10 cellular contexts compared by ENCODE assay signal in the genomic region with DNA sequence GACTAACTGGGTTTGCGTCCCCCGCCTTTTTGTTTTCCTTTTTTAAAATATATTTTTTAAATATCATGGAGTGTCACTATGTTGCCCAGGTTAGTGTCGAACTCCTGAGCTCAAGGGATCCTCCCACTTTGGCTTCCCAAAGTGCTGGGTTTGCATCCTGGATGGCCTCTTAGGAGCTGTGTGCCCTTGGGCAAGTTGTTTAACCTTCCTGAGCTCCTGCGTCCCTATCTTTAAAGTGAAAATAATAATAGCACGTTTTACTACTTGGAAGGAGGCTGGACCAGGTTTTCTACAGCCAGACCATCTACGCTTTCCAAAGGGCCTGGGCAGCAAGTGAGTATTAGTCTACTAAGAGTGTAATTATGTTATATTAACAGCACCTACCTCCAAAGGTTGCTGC. TPM values are rescaled to one million over a fixed set of nuclear protein-coding genes. Genes with fewer than 3 reads are reported as not detected.
DNase-seq lines count a peak whose midpoint lies in the region; ATAC-seq and TF ChIP-seq lines count a peak whose summit lies in the region.
"Had no signal": no experiment of that assay in that cellular context is flagged by ENCODE, and none has a peak within 500 bp of the region (broad histone marks: within the 10 kb centered on the region; RNA-seq: fewer than 3 reads in every experiment).

No MANE protein-coding gene starts in this region.

- no peak overlapping the region; the same call in 1 of the 2 replicates for H3K4me3 ChIP-seq in HEK293 (ENCODE audit: low read depth, low read length)
- H3K4me3 ChIP-seq in right cardiac atrium (ENCODE audit: low read length): peak overlapping the region; percentile 54
- peak overlapping the region; percentile 70 for H3K4me3 ChIP-seq in skeletal muscle satellite cell (ENCODE audit: low read length)

- H3K9me3 Mint-ChIP-seq in endothelial cell (ENCODE audit: unreplicated experiment): no peaks in the 10 kb centered on the region

- peak overlapping the region; percentile 72 for H3K9ac ChIP-seq in skeletal muscle satellite cell (ENCODE audit: low read depth, low read length)

- intact Hi-C loops in right cardiac atrium (cut with DNase I): loop anchor here in 1 of 4 donors (10.0 kb wide), 1 partner anchor 71 kb away; no protein-coding TSS in a partner anchor

- H3K36me3 ChIP-seq in HEK293 (ENCODE audit: control insufficient read depth in 2 of 2, insufficient read depth in 1 of 2, low read length in 2 of 2) (no peaks in the 10 kb centered on the region), skeletal muscle satellite cell (ENCODE audit: insufficient read depth, low read length) (no peaks in the 10 kb centered on the region)

- H3K4me2 ChIP-seq in skeletal muscle satellite cell (ENCODE audit: low read length): peak overlapping the region; percentile 89

- CTCF ChIA-PET in HEK293 (lab: Yijun Ruan, JAX): interaction anchor here (1.2 to 1.4 kb wide), 2 partner anchors 20 to 21 kb away, joined by 3 to 7 read pairs; no protein-coding TSS in a partner anchor

- TF ChIP-seq CTCF in HEK293 (tag by site-specific recombination; IDR thresholded peaks at IDR 0.05) (no peak), endothelial cell (IDR thresholded peaks at IDR 0.05; ENCODE audit: unreplicated experiment) (no peak)

- 70% methylated on average over 6 of the region's 6 CpGs for WGBS in right cardiac atrium

- H3K4me1 ChIP-seq in HEK293 (ENCODE audit: control insufficient read depth, insufficient read depth, low read length): peaks cover 12% of the 10 kb centered on the region; the same call in 1 of the 2 replicates
- H3K4me1 ChIP-seq in right cardiac atrium (ENCODE audit: control insufficient read depth, insufficient read depth, low read length): no peaks in the 10 kb centered on the region
- H3K4me1 ChIP-seq in skeletal muscle satellite cell (ENCODE audit: control insufficient read depth, insufficient read depth, low read length): peaks cover 19% of the 10 kb centered on the region

- H3K4me3 Mint-ChIP-seq in T-helper 17 cell: peak overlapping the region; percentile 85
- H3K4me3 Mint-ChIP-seq in endothelial cell (ENCODE audit: unreplicated experiment): no peak overlapping the region

- H3K27me3 ChIP-seq in right cardiac atrium (ENCODE audit: control insufficient read depth, insufficient read depth) (no peaks in the 10 kb centered on the region), skeletal muscle satellite cell (ENCODE audit: control insufficient read depth, insufficient read depth, low read length) (no peaks in the 10 kb centered on the region)

- H3K27me3 Mint-ChIP-seq in T-helper 17 cell (peaks cover 30% of the 10 kb centered on the region), endothelial cell (ENCODE audit: unreplicated experiment) (peaks cover 1% of the 10 kb centered on the region)

- no peak overlapping the region for H3K27ac Mint-ChIP-seq in T-helper 17 cell
- H3K27ac Mint-ChIP-seq in endothelial cell (ENCODE audit: unreplicated experiment): no peak overlapping the region

- DNase-seq in T-helper 17 cell: no peak
- no peak for DNase-seq in right cardiac atrium
- no peak for DNase-seq in inferior parietal cortex (ENCODE audit: extremely low spot score)
- DNase-seq in endothelial cell (ENCODE audit: low spot score): no peak
- no peak for DNase-seq in LoVo (ENCODE audit: low spot score)

- H3K36me3 Mint-ChIP-seq in T-helper 17 cell (ENCODE audit: low read depth) (peaks cover 10% of the 10 kb centered on the region), endothelial cell (ENCODE audit: low read depth, unreplicated experiment) (no peaks in the 10 kb centered on the region)

- POLR2A ChIA-PET in HEK293 (lab: Yijun Ruan, JAX): interaction anchor here (1.7 kb wide), 1 partner anchor 170 kb away, joined by 7 read pairs; a partner anchor contains a TSS

- H3K4me1 Mint-ChIP-seq in T-helper 17 cell (peaks cover 10% of the 10 kb centered on the region), endothelial cell (ENCODE audit: unreplicated experiment) (peaks cover 51% of the 10 kb centered on the region)

- H3K9me3 ChIP-seq in HEK293 (ENCODE audit: control insufficient read depth, insufficient read depth, low read depth, low read length) (no peaks in the 10 kb centered on the region), T-helper 17 cell (ENCODE audit: control insufficient read depth, low read length, poor library complexity, severe bottlenecking) (no peaks in the 10 kb centered on the region), right cardiac atrium (ENCODE audit: control insufficient read depth, low read length) (no peaks in the 10 kb centered on the region), skeletal muscle satellite cell (replicated peaks; ENCODE audit: low read length) (no peaks in the 10 kb centered on the region)

- H3K27ac ChIP-seq in HEK293 (ENCODE audit: extremely low read depth, low read depth, low read length) (peak overlapping the region; percentile 60; the same call in 1 of the 2 replicates), right cardiac atrium (ENCODE audit: low read length) (peak overlapping the region; percentile 38)

- no peak for ATAC-seq in T-helper 17 cell
- ATAC-seq in right cardiac atrium: no peak
- ATAC-seq in HG03342 (IDR thresholded peaks at IDR 0.05; ENCODE audit: unreplicated experiment): no peak

TF ChIP-seq in HEK293, 187 proteins besides CTCF, POLR2A, EP300 and RAD21 (continues in another document):
- TF ChIP-seq ZNF114 (tag by site-specific recombination; IDR thresholded peaks at IDR 0.05) (no peak), ZNF501 (tag by site-specific recombination; IDR thresholded peaks at IDR 0.05) (no peak), ZNF221 (tag by site-specific recombination; IDR thresholded peaks at IDR 0.05; ENCODE audit: borderline replicate concordance) (no peak), ZNF560 (tag by site-specific recombination; IDR thresholded peaks at IDR 0.05; ENCODE audit: borderline replicate concordance) (no peak), ZNF175 (tag by site-specific recombination; IDR thresholded peaks at IDR 0.05) (no peak), YY2 (tag by site-specific recombination; IDR thresholded peaks at IDR 0.05) (no peak), ZNF837 (tag by site-specific recombination; IDR thresholded peaks at IDR 0.05) (no peak), ZNF747 (tag by site-specific recombination; IDR thresholded peaks at IDR 0.05) (no peak), ZNF211 (tag by site-specific recombination; IDR thresholded peaks at IDR 0.05; ENCODE audit: low read depth) (no peak), ZBTB48 (tag by site-specific recombination; IDR thresholded peaks at IDR 0.05) (no peak), ZNF37A (tag by site-specific recombination; IDR thresholded peaks at IDR 0.05) (no peak), ZNF174 (tag by site-specific recombination; IDR thresholded peaks at IDR 0.05) (no peak), ZNF626 (tag by site-specific recombination; IDR thresholded peaks at IDR 0.05) (no peak)
- TF ChIP-seq, protein P1, sequence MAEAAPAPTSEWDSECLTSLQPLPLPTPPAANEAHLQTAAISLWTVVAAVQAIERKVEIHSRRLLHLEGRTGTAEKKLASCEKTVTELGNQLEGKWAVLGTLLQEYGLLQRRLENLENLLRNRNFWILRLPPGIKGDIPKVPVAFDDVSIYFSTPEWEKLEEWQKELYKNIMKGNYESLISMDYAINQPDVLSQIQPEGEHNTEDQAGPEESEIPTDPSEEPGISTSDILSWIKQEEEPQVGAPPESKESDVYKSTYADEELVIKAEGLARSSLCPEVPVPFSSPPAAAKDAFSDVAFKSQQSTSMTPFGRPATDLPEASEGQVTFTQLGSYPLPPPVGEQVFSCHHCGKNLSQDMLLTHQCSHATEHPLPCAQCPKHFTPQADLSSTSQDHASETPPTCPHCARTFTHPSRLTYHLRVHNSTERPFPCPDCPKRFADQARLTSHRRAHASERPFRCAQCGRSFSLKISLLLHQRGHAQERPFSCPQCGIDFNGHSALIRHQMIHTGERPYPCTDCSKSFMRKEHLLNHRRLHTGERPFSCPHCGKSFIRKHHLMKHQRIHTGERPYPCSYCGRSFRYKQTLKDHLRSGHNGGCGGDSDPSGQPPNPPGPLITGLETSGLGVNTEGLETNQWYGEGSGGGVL (tag by site-specific recombination; IDR thresholded peaks at IDR 0.05): no peak
- TF ChIP-seq, protein P2, sequence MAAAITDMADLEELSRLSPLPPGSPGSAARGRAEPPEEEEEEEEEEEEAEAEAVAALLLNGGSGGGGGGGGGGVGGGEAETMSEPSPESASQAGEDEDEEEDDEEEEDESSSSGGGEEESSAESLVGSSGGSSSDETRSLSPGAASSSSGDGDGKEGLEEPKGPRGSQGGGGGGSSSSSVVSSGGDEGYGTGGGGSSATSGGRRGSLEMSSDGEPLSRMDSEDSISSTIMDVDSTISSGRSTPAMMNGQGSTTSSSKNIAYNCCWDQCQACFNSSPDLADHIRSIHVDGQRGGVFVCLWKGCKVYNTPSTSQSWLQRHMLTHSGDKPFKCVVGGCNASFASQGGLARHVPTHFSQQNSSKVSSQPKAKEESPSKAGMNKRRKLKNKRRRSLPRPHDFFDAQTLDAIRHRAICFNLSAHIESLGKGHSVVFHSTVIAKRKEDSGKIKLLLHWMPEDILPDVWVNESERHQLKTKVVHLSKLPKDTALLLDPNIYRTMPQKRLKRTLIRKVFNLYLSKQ (tag by site-specific recombination; IDR thresholded peaks at IDR 0.05; ENCODE audit: borderline replicate concordance): no peak
- TF ChIP-seq, protein P3, sequence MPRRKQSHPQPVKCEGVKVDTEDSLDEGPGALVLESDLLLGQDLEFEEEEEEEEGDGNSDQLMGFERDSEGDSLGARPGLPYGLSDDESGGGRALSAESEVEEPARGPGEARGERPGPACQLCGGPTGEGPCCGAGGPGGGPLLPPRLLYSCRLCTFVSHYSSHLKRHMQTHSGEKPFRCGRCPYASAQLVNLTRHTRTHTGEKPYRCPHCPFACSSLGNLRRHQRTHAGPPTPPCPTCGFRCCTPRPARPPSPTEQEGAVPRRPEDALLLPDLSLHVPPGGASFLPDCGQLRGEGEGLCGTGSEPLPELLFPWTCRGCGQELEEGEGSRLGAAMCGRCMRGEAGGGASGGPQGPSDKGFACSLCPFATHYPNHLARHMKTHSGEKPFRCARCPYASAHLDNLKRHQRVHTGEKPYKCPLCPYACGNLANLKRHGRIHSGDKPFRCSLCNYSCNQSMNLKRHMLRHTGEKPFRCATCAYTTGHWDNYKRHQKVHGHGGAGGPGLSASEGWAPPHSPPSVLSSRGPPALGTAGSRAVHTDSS (tag by site-specific recombination; IDR thresholded peaks at IDR 0.05): no peak

RNA-seq across cellular contexts. Expression of a gene that starts 44.2 kb away (rescaled TPM):
- not detected for total RNA-seq in T-helper 17 cell
- total RNA-seq in right cardiac atrium: not detected
- not detected for polyA plus RNA-seq in right cardiac atrium
- not detected in 2 replicates for total RNA-seq in skeletal muscle satellite cell (2012; rRNA removed)
- not detected for total RNA-seq in endothelial cell (ENCODE audit: unreplicated experiment)
- total RNA-seq: omental fat pad, urinary bladder had no signal
- polyA plus RNA-seq: urinary bladder had no signal

RNA-seq across cellular contexts. Expression of a gene that starts 58.7 kb away (rescaled TPM):
- total RNA-seq in T-helper 17 cell: 1 to 10 TPM; 2.2 to 2.7 TPM
- total RNA-seq in right cardiac atrium: under 1 TPM; 0.17 to 0.28 (median 0.20) TPM
- 0.11 TPM for polyA plus RNA-seq in right cardiac atrium
- total RNA-seq in skeletal muscle satellite cell (2012; rRNA removed): under 0.01 TPM in 1 of 2 replicates, not detected in the other
- 0.21 TPM for total RNA-seq in endothelial cell (ENCODE audit: unreplicated experiment)
